Comparison of ENCODE assay signal across 16 cellular contexts in genomic region chr6:125220712-125221111, GRCh38.
A peak's percentile ranks its signal among the peaks of the same experiment; 100 is the strongest.
DNase-seq lines count a peak whose midpoint lies in the region; ATAC-seq and TF ChIP-seq lines count a peak whose summit lies in the region.
"Had no signal": no experiment of that assay in that cellular context is flagged by ENCODE, and none has a peak within 500 bp of the region (broad histone marks: within the 10 kb centered on the region; RNA-seq: fewer than 3 reads in every experiment).

No MANE protein-coding gene starts in this region.

- DNase-seq in Calu3 (no peak), endothelial cell (ENCODE audit: low spot score) (peak; percentile 9), sciatic nerve (ENCODE audit: low spot score) (no peak), MV-4-11 (lab: John Stamatoyannopoulos, UW) (no peak), SW 1271 (lab: John Stamatoyannopoulos, UW) (no peak), progenitor cell of endocrine pancreas (ENCODE audit: low spot score, unreplicated experiment) (no peak)
- DNase-seq: activated B cell treated with CpG ODN at 0.5 μM for 24 hours; activated T-cell treated with anti-CD3 and anti-CD28 coated beads, Interleukin-2, amount 50 U/mL, for 1 hour; DND-41; H7; natural killer cell; NCI-H1417 treated with DMSO at 0.1 percent for 48 hours; NCI-H526; SHP77 had no signal

- H3K36me3 Mint-ChIP-seq in Calu3 (ENCODE audit: insufficient read depth, unreplicated experiment) (no peaks in the 10 kb centered on the region), endothelial cell (ENCODE audit: low read depth, unreplicated experiment) (no peaks in the 10 kb centered on the region), progenitor cell of endocrine pancreas (ENCODE audit: insufficient read depth) (no peaks in the 10 kb centered on the region)
- H3K36me3 Mint-ChIP-seq: natural killer cell had no signal

- intact Hi-C loops in Calu3 (cut with micrococcal nuclease; ENCODE audit: unreplicated experiment) (no loop called here), sciatic nerve (cut with DNase I) (no loop called here)

- H3K4me3 Mint-ChIP-seq in Calu3 (ENCODE audit: low read depth, unreplicated experiment) (no peak overlapping the region), endothelial cell (ENCODE audit: unreplicated experiment) (no peak overlapping the region), progenitor cell of endocrine pancreas (ENCODE audit: low read depth) (no peak overlapping the region)
- H3K4me3 Mint-ChIP-seq: activated B cell treated with CpG ODN at 0.5 μM for 24 hours, natural killer cell had no signal

- TF ChIP-seq CTCF in Calu3 (IDR thresholded peaks at IDR 0.05; ENCODE audit: unreplicated experiment) (no peak), endothelial cell (IDR thresholded peaks at IDR 0.05; ENCODE audit: unreplicated experiment) (no peak), progenitor cell of endocrine pancreas (IDR thresholded peaks at IDR 0.05; ENCODE audit: unreplicated experiment) (no peak)

- no TSS peak for BruUV-seq in Calu3 (replicated peaks; lab: Mats Ljungman, UMichigan)

- peak overlapping the region; percentile 56 for H3K27ac Mint-ChIP-seq in Calu3 (ENCODE audit: unreplicated experiment)
- peak overlapping the region; percentile 68 for H3K27ac Mint-ChIP-seq in endothelial cell (ENCODE audit: unreplicated experiment)
- no peak overlapping the region for H3K27ac Mint-ChIP-seq in progenitor cell of endocrine pancreas
- H3K27ac Mint-ChIP-seq: activated B cell treated with CpG ODN at 0.5 μM for 24 hours, natural killer cell had no signal

- peak overlapping the region; percentile 8 for H3K27ac ChIP-seq in layer of hippocampus (ENCODE audit: low read depth, low read length)

- no peaks in the 10 kb centered on the region for H3K27me3 ChIP-seq in layer of hippocampus (ENCODE audit: control insufficient read depth, insufficient read depth, low read length)

- CTCF ChIA-PET in Calu3 (lab: Charles Lee), result interaction anchor here (1.5 kb wide), 1 partner anchor 38 kb away, joined by 3 read pairs; no protein-coding TSS in a partner anchor

- peaks cover 49% of the 10 kb centered on the region for H3K4me1 Mint-ChIP-seq in Calu3 (ENCODE audit: low read depth, unreplicated experiment)
- H3K4me1 Mint-ChIP-seq in endothelial cell (ENCODE audit: unreplicated experiment), result peaks cover 39% of the 10 kb centered on the region
- H3K4me1 Mint-ChIP-seq in progenitor cell of endocrine pancreas (ENCODE audit: low read depth), result peaks cover 8% of the 10 kb centered on the region
- H3K4me1 Mint-ChIP-seq: activated B cell treated with CpG ODN at 0.5 μM for 24 hours had no signal

- no peaks in the 10 kb centered on the region for H3K27me3 Mint-ChIP-seq in Calu3 (ENCODE audit: unreplicated experiment)
- H3K27me3 Mint-ChIP-seq in endothelial cell (ENCODE audit: unreplicated experiment), result no peaks in the 10 kb centered on the region
- H3K27me3 Mint-ChIP-seq in progenitor cell of endocrine pancreas, result no peaks in the 10 kb centered on the region

- H3K9me3 Mint-ChIP-seq in Calu3 (ENCODE audit: low read depth, unreplicated experiment) (no peaks in the 10 kb centered on the region), endothelial cell (ENCODE audit: unreplicated experiment) (no peaks in the 10 kb centered on the region), progenitor cell of endocrine pancreas (ENCODE audit: low read depth) (no peaks in the 10 kb centered on the region)
- H3K9me3 Mint-ChIP-seq: activated B cell treated with CpG ODN at 0.5 μM for 24 hours, natural killer cell had no signal

- ATAC-seq in sciatic nerve (peak; percentile 85), GM21390 (IDR thresholded peaks at IDR 0.05; ENCODE audit: unreplicated experiment) (no peak)
- ATAC-seq: natural killer cell had no signal
